17 cellular contexts compared by ENCODE assay signal in genomic region chr3:78856164-78856563, GRCh38.
DNase-seq lines count a peak whose midpoint lies in the region; ATAC-seq and TF ChIP-seq lines count a peak whose summit lies in the region.
"Had no signal": no experiment of that assay in that cellular context is flagged by ENCODE, and none has a peak within 500 bp of the region (broad histone marks: within the 10 kb centered on the region; RNA-seq: fewer than 3 reads in every experiment).

No MANE protein-coding gene starts in this region.

- H2AFZ ChIP-seq in GM23248 (peak overlapping the region; percentile 51; the same call in 1 of the 2 replicates), smooth muscle cell (ENCODE audit: low read depth) (no peak overlapping the region)

- ATAC-seq in GM21825 (IDR thresholded peaks at IDR 0.05; ENCODE audit: unreplicated experiment) = no peak
- ATAC-seq in activated CD4-positive, CD25-positive, alpha-beta regulatory T cell treated with anti-CD3 and anti-CD28 coated beads, Interleukin-2, amount 50 U/mL, for 24 hours = no peak
- ATAC-seq: CD8-positive, alpha-beta T cell had no signal

- H3F3A ChIP-seq in GM23248 (ENCODE audit: insufficient read depth) (no peaks in the 10 kb centered on the region), smooth muscle cell (ENCODE audit: low read depth) (no peaks in the 10 kb centered on the region)

- H3K79me2 ChIP-seq in GM23248 (ENCODE audit: insufficient read depth) (peaks cover 3% of the 10 kb centered on the region), smooth muscle cell (ENCODE audit: low read depth) (peaks cover 19% of the 10 kb centered on the region)

- no peak overlapping the region for H3K4me3 Mint-ChIP-seq in endodermal cell
- H3K4me3 Mint-ChIP-seq in mesothelial cell of epicardium = no peak overlapping the region
- H3K4me3 Mint-ChIP-seq: CD8-positive, alpha-beta T cell had no signal

- 100% methylated on average over 2 of the region's 2 CpGs for WGBS in GM23248 (ENCODE audit: low coverage in 1 of 2, low lambda C conversion rate in 2 of 2, missing lambda C conversion rate in 2 of 2), 2 experiments
- 100% methylated on average over 2 of the region's 2 CpGs; no CpG with 5 or more reads in 1 of the 2 experiments for WGBS in endodermal cell (ENCODE audit: insufficient coverage in 1 of 2, insufficient read length in 1 of 2), 2 experiments
- WGBS in smooth muscle cell (ENCODE audit: low lambda C conversion rate) = 64% methylated on average over 2 of the region's 2 CpGs

- H3K9me2 ChIP-seq in GM23248 (ENCODE audit: insufficient read depth) = no peaks in the 10 kb centered on the region

- H3K27ac Mint-ChIP-seq in endodermal cell = peak overlapping the region; percentile 52
- H3K27ac Mint-ChIP-seq in mesothelial cell of epicardium = peak overlapping the region; percentile 78
- H3K27ac Mint-ChIP-seq: CD8-positive, alpha-beta T cell had no signal

- H3K36me3 ChIP-seq in GM23248 (ENCODE audit: low read depth) (no peaks in the 10 kb centered on the region; the same call in 1 of the 2 replicates), endodermal cell (ENCODE audit: control insufficient read depth, insufficient read depth, low read length) (no peaks in the 10 kb centered on the region), smooth muscle cell (ENCODE audit: low read depth) (no peaks in the 10 kb centered on the region)

- no peaks in the 10 kb centered on the region for H3K9me3 ChIP-seq in GM23248 (ENCODE audit: low read depth)
- H3K9me3 ChIP-seq in endodermal cell (ENCODE audit: control insufficient read depth, low read length) = no peaks in the 10 kb centered on the region
- H3K9me3 ChIP-seq in smooth muscle cell (replicated peaks; ENCODE audit: low read depth) = no peaks in the 10 kb centered on the region

- in situ Hi-C loops in GM23248 (cut with MboI) = no loop called here

- H3K4me3 ChIP-seq in GM23248 (peak overlapping the region; percentile 47), endodermal cell (ENCODE audit: low read length) (no peak overlapping the region), smooth muscle cell (no peak overlapping the region)
- H3K4me3 ChIP-seq: BLaER1 treated with 17β-estradiol and CSF1 and Interleukin-3, amounts not matched to agents 10 nM and 100 nM had no signal

- H3K27me3 Mint-ChIP-seq in endodermal cell (ENCODE audit: insufficient read depth) = no peaks in the 10 kb centered on the region
- no peaks in the 10 kb centered on the region for H3K27me3 Mint-ChIP-seq in mesothelial cell of epicardium (ENCODE audit: low read depth)

- H3K4me1 ChIP-seq in GM23248 (ENCODE audit: insufficient read depth) (peaks cover 16% of the 10 kb centered on the region; the same call in 1 of the 2 replicates), endodermal cell (ENCODE audit: control insufficient read depth, insufficient read depth, low read length) (no peaks in the 10 kb centered on the region), smooth muscle cell (ENCODE audit: low read depth) (peaks cover 8% of the 10 kb centered on the region)

- H3K4me1 Mint-ChIP-seq in endodermal cell (peaks cover 10% of the 10 kb centered on the region), mesothelial cell of epicardium (peaks cover 30% of the 10 kb centered on the region)

- H3K36me3 Mint-ChIP-seq in endodermal cell (ENCODE audit: low read depth) = no peaks in the 10 kb centered on the region
- H3K36me3 Mint-ChIP-seq in mesothelial cell of epicardium = peaks cover 6% of the 10 kb centered on the region
- H3K36me3 Mint-ChIP-seq: CD8-positive, alpha-beta T cell had no signal

- no peak for TF ChIP-seq CTCF in endodermal cell (conservative IDR thresholded peaks at IDR 0.05)
- TF ChIP-seq CTCF in mesothelial cell of epicardium (IDR thresholded peaks at IDR 0.05; ENCODE audit: unreplicated experiment) = no peak
- TF ChIP-seq CTCF in smooth muscle cell (IDR thresholded peaks at IDR 0.05; ENCODE audit: borderline replicate concordance, insufficient read depth, poor library complexity, severe bottlenecking) = no peak

- DNase-seq in GM23248 = no peak
- DNase-seq in endodermal cell = no peak
- no peak for DNase-seq in mesothelial cell of epicardium (ENCODE audit: low spot score in 2 of 2, unreplicated experiment in 2 of 2)
- DNase-seq in smooth muscle cell (lab: John Stamatoyannopoulos, UW; ENCODE audit: unreplicated experiment) = no peak
- DNase-seq in kidney glomerular epithelial cell (lab: John Stamatoyannopoulos, UW) = no peak
- no peak for DNase-seq in NCI-H2227 treated with DMSO at 0.1 percent for 48 hours (lab: John Stamatoyannopoulos, UW)
- DNase-seq: CD8-positive, alpha-beta T cell; KG1; MV-4-11; NCI-H187; NCI-H2107; NCI-H510A treated with DMSO at 0.1 percent for 48 hours; RPMI8226; SIG-M5 had no signal

- H3K4me2 ChIP-seq in GM23248 (ENCODE audit: unreplicated experiment) (peak overlapping the region; percentile 26), smooth muscle cell (peak overlapping the region; percentile 72)
- H3K4me2 ChIP-seq: BLaER1 treated with 17β-estradiol and CSF1 and Interleukin-3, amounts not matched to agents 10 nM and 100 nM had no signal

- H3K27ac ChIP-seq in GM23248 = no peak overlapping the region
- H3K27ac ChIP-seq in endodermal cell (ENCODE audit: low read depth, low read length) = no peak overlapping the region
- peak overlapping the region; percentile 15 for H3K27ac ChIP-seq in smooth muscle cell (ENCODE audit: low read depth)
- H3K27ac ChIP-seq: BLaER1 treated with 17β-estradiol and CSF1 and Interleukin-3, amounts not matched to agents 10 nM and 100 nM had no signal

- peak overlapping the region; percentile 31; the same call in 1 of the 2 replicates for H3K9ac ChIP-seq in GM23248
- H3K9ac ChIP-seq in endodermal cell (ENCODE audit: extremely low read depth, low read length, poor library complexity, severe bottlenecking) = no peak overlapping the region
- H3K9ac ChIP-seq in smooth muscle cell (ENCODE audit: low read depth) = no peak overlapping the region
- H3K9ac ChIP-seq: BLaER1 treated with 17β-estradiol and CSF1 and Interleukin-3, amounts not matched to agents 10 nM and 100 nM had no signal

- H3K9me3 Mint-ChIP-seq in endodermal cell (no peaks in the 10 kb centered on the region), mesothelial cell of epicardium (peaks cover 7% of the 10 kb centered on the region)

- no peaks in the 10 kb centered on the region for H4K20me1 ChIP-seq in GM23248 (ENCODE audit: insufficient read depth)
- peaks cover 25% of the 10 kb centered on the region for H4K20me1 ChIP-seq in smooth muscle cell (ENCODE audit: low read depth)
- H4K20me1 ChIP-seq: BLaER1 treated with 17β-estradiol and CSF1 and Interleukin-3, amounts not matched to agents 10 nM and 100 nM had no signal

- H3K27me3 ChIP-seq in GM23248 (replicated peaks; ENCODE audit: insufficient read depth) (no peaks in the 10 kb centered on the region), endodermal cell (ENCODE audit: control insufficient read depth, insufficient read depth, low read length, poor library complexity, severe bottlenecking) (no peaks in the 10 kb centered on the region), smooth muscle cell (ENCODE audit: low read depth) (no peaks in the 10 kb centered on the region)
- H3K27me3 ChIP-seq: BLaER1 treated with 17β-estradiol and CSF1 and Interleukin-3, amounts not matched to agents 10 nM and 100 nM had no signal
